ENCODE assay signal across 8 cellular contexts in genomic region chrX:71652405-71652804, GRCh38. TPM values are rescaled to one million over a fixed set of nuclear protein-coding genes. Genes with fewer than 3 reads are reported as not detected.
DNase-seq lines count a peak whose midpoint lies in the region; ATAC-seq and TF ChIP-seq lines count a peak whose summit lies in the region.

No MANE protein-coding gene starts in this region.

- in situ Hi-C loops in HAP-1 (cut with MboI; ENCODE audit: low sequenced_read_pairs) = no loop called here

- H3K4me3 ChIP-seq in HAP-1 = no peak overlapping the region

- ATAC-seq in GM21423 (IDR thresholded peaks at IDR 0.05; ENCODE audit: unreplicated experiment) (no peak), GM19455 (IDR thresholded peaks at IDR 0.05; ENCODE audit: unreplicated experiment) (no peak)

- peaks cover 3% of the 10 kb centered on the region for H3K9me3 ChIP-seq in HAP-1

- no peaks in the 10 kb centered on the region for H3K36me3 ChIP-seq in HAP-1 (replicated peaks)

- peak; percentile 21 for DNase-seq in COLO668 (lab: John Stamatoyannopoulos, UW; ENCODE audit: unreplicated experiment)
- DNase-seq in HAP-1 (ENCODE audit: low spot score in 2 of 2) = peak; percentile 32 to 75
- DNase-seq in NOMO-1 treated with DMSO at 0.1 percent for 48 hours (lab: John Stamatoyannopoulos, UW; ENCODE audit: unreplicated experiment) = peak; percentile 45
- DNase-seq in activated T-helper 2 cell treated with anti-CD3 and anti-CD28 coated beads, Interferon-gamma antibody, Interleukin-2, Interleukin-4, amounts not matched to agents 10 μg/mL and 5 μg/mL and 100 μg/mL, durations not matched to agents 14 hours and 24 hours and 36 hours (ENCODE audit: low spot score) = peak; percentile 22
- DNase-seq in foreskin melanocyte = peak; percentile 43
- no peak for DNase-seq in progenitor cell of endocrine pancreas (ENCODE audit: low spot score, unreplicated experiment)

- H3K27me3 Mint-ChIP-seq in activated T-helper 2 cell treated with anti-CD3 and anti-CD28 coated beads, Interferon-gamma antibody, Interleukin-2, Interleukin-4, amounts not matched to agents 10 μg/mL and 5 μg/mL and 100 μg/mL, durations not matched to agents 14 hours and 24 hours and 36 hours (ENCODE audit: low read depth) = peaks cover 1% of the 10 kb centered on the region
- no peaks in the 10 kb centered on the region for H3K27me3 Mint-ChIP-seq in progenitor cell of endocrine pancreas

- H3K4me3 Mint-ChIP-seq in activated T-helper 2 cell treated with anti-CD3 and anti-CD28 coated beads, Interferon-gamma antibody, Interleukin-2, Interleukin-4, amounts not matched to agents 10 μg/mL and 5 μg/mL and 100 μg/mL, durations not matched to agents 14 hours and 24 hours and 36 hours (ENCODE audit: low read depth) = no peak overlapping the region
- H3K4me3 Mint-ChIP-seq in progenitor cell of endocrine pancreas (ENCODE audit: low read depth) = no peak overlapping the region

- TF ChIP-seq CTCF in progenitor cell of endocrine pancreas (IDR thresholded peaks at IDR 0.05; ENCODE audit: unreplicated experiment) = peak; percentile 58

- intact Hi-C loops in activated T-helper 2 cell treated with anti-CD3 and anti-CD28 coated beads, Interferon-gamma antibody, Interleukin-2, Interleukin-4, amounts not matched to agents 10 μg/mL and 5 μg/mL and 100 μg/mL, durations not matched to agents 14 hours and 24 hours and 36 hours (cut with micrococcal nuclease) = loop anchor here (1.0 to 5.0 kb wide), 2 partner anchors 34 to 70 kb away; partner anchors contain the start of gene CXCR3

- H3K27me3 ChIP-seq in HAP-1 (ENCODE audit: low read depth) = no peaks in the 10 kb centered on the region

- peaks cover 5% of the 10 kb centered on the region for H3K4me1 Mint-ChIP-seq in activated T-helper 2 cell treated with anti-CD3 and anti-CD28 coated beads, Interferon-gamma antibody, Interleukin-2, Interleukin-4, amounts not matched to agents 10 μg/mL and 5 μg/mL and 100 μg/mL, durations not matched to agents 14 hours and 24 hours and 36 hours (ENCODE audit: low read depth)
- H3K4me1 Mint-ChIP-seq in progenitor cell of endocrine pancreas (ENCODE audit: low read depth) = no peaks in the 10 kb centered on the region

- no peak overlapping the region for H3K27ac Mint-ChIP-seq in activated T-helper 2 cell treated with anti-CD3 and anti-CD28 coated beads, Interferon-gamma antibody, Interleukin-2, Interleukin-4, amounts not matched to agents 10 μg/mL and 5 μg/mL and 100 μg/mL, durations not matched to agents 14 hours and 24 hours and 36 hours
- no peak overlapping the region for H3K27ac Mint-ChIP-seq in progenitor cell of endocrine pancreas

- no peaks in the 10 kb centered on the region for H3K4me1 ChIP-seq in HAP-1

- H3K36me3 Mint-ChIP-seq in activated T-helper 2 cell treated with anti-CD3 and anti-CD28 coated beads, Interferon-gamma antibody, Interleukin-2, Interleukin-4, amounts not matched to agents 10 μg/mL and 5 μg/mL and 100 μg/mL, durations not matched to agents 14 hours and 24 hours and 36 hours (ENCODE audit: low read depth) = no peaks in the 10 kb centered on the region
- H3K36me3 Mint-ChIP-seq in progenitor cell of endocrine pancreas (ENCODE audit: insufficient read depth) = peaks cover 2% of the 10 kb centered on the region

- no peaks in the 10 kb centered on the region for H3K9me3 Mint-ChIP-seq in activated T-helper 2 cell treated with anti-CD3 and anti-CD28 coated beads, Interferon-gamma antibody, Interleukin-2, Interleukin-4, amounts not matched to agents 10 μg/mL and 5 μg/mL and 100 μg/mL, durations not matched to agents 14 hours and 24 hours and 36 hours
- H3K9me3 Mint-ChIP-seq in progenitor cell of endocrine pancreas (ENCODE audit: low read depth) = peaks cover 16% of the 10 kb centered on the region

RNA-seq across cellular contexts. Expression of gene CXCR3, which starts 34.1 kb away (rescaled TPM):
- total RNA-seq in activated T-helper 2 cell treated with anti-CD3 and anti-CD28 coated beads, Interferon-gamma antibody, Interleukin-2, Interleukin-4, amounts not matched to agents 10 μg/mL and 5 μg/mL and 100 μg/mL, durations not matched to agents 14 hours and 24 hours and 36 hours = 11.1 and 11.4 TPM in 2 replicates
- not detected in 2 replicates for total RNA-seq in progenitor cell of endocrine pancreas

Comparison
In these comparisons a context has a peak if more than half of its experiments do, and no peak if none do; other contexts are left out.
1. RNA of gene CXCR3, which starts 34.1 kb away (total RNA-seq): 11.1 to 11.4 TPM in activated T-helper 2 cell treated with anti-CD3 and anti-CD28 coated beads, Interferon-gamma antibody, Interleukin-2, Interleukin-4, amounts not matched to agents 10 μg/mL and 5 μg/mL and 100 μg/mL, durations not matched to agents 14 hours and 24 hours and 36 hours; not detected in progenitor cell of endocrine pancreas; every median in the first group is over 10 times any median in the second.